In genomic region chr12:66118240-66118891, GRCh38 we compare ENCODE assay signal across 19 cellular contexts. TPM values are rescaled to one million over a fixed set of nuclear protein-coding genes. Genes with fewer than 3 reads are reported as not detected.
A peak's percentile ranks its signal among the peaks of the same experiment; 100 is the strongest.
DNase-seq lines count a peak whose midpoint lies in the region; ATAC-seq and TF ChIP-seq lines count a peak whose summit lies in the region.
"Had no signal": no experiment of that assay in that cellular context is flagged by ENCODE, and none has a peak within 500 bp of the region (broad histone marks: within the 10 kb centered on the region; RNA-seq: fewer than 3 reads in every experiment).

No MANE protein-coding gene starts in this region.

- H3K4me1 ChIP-seq in RWPE2 (ENCODE audit: insufficient read depth, poor library complexity, severe bottlenecking): no peaks in the 10 kb centered on the region
- H3K4me1 ChIP-seq: lower lobe of right lung, right atrium auricular region had no signal

- peaks cover 14% of the 10 kb centered on the region for H3K36me3 ChIP-seq in RWPE2 (ENCODE audit: low read depth)

- no peaks in the 10 kb centered on the region for H3K27me3 ChIP-seq in RWPE2 (ENCODE audit: insufficient read depth, poor library complexity, severe bottlenecking)
- H3K27me3 ChIP-seq: neutrophil, right atrium auricular region had no signal

- H3K27ac ChIP-seq in RWPE2 (ENCODE audit: poor library complexity, severe bottlenecking): no peak overlapping the region
- H3K27ac ChIP-seq: lower lobe of right lung, neutrophil, right atrium auricular region had no signal

- no peaks in the 10 kb centered on the region for H3K9me3 Mint-ChIP-seq in activated naive CD4-positive, alpha-beta T cell treated with anti-CD3 and anti-CD28 coated beads, Interleukin-2, amount 50 U/mL, for 72 hours
- H3K9me3 Mint-ChIP-seq in naive thymus-derived CD8-positive, alpha-beta T cell: no peaks in the 10 kb centered on the region
- H3K9me3 Mint-ChIP-seq: activated naive CD4-positive, alpha-beta T cell treated with anti-CD3 and anti-CD28 coated beads, Interleukin-2, amount 50 U/mL, for 24 hours had no signal

- DNase-seq in activated naive CD4-positive, alpha-beta T cell treated with anti-CD3 and anti-CD28 coated beads, Interleukin-2, amount 50 U/mL, for 72 hours (ENCODE audit: low spot score in 2 of 2): no peak
- DNase-seq in activated naive CD4-positive, alpha-beta T cell (lab: John Stamatoyannopoulos, UW): no peak
- DNase-seq in RWPE2 (ENCODE audit: low spot score) (no peak), kidney tubule cell (ENCODE audit: low spot score) (peak; percentile 74), NCI-H82 treated with DMSO at 0.1 percent for 48 hours (lab: John Stamatoyannopoulos, UW; ENCODE audit: unreplicated experiment) (no peak)
- DNase-seq in effector CD4-positive, alpha-beta T cell: no peak
- DNase-seq in naive thymus-derived CD8-positive, alpha-beta T cell: no peak
- DNase-seq: activated CD4-positive, alpha-beta T cell treated with anti-CD3 and anti-CD28 coated beads, Interleukin-2, amount 50 U/mL, for 4 hours; activated T-cell treated with anti-CD3 and anti-CD28 coated beads, Interleukin-2, amount 50 U/mL, for 1 hour; GOT3; lower lobe of right lung; NCI-H1048; NCI-H2081; NCI-H510A treated with DMSO at 0.1 percent for 48 hours; Right ventricle myocardium superior had no signal

- H3K27ac Mint-ChIP-seq in activated naive CD4-positive, alpha-beta T cell treated with anti-CD3 and anti-CD28 coated beads, Interleukin-2, amount 50 U/mL, for 72 hours: no peak overlapping the region
- H3K27ac Mint-ChIP-seq in naive thymus-derived CD8-positive, alpha-beta T cell: no peak overlapping the region
- H3K27ac Mint-ChIP-seq: activated naive CD4-positive, alpha-beta T cell treated with anti-CD3 and anti-CD28 coated beads, Interleukin-2, amount 50 U/mL, for 24 hours had no signal

- H3K4me3 ChIP-seq in RWPE2 (ENCODE audit: severe bottlenecking): no peak overlapping the region
- H3K4me3 ChIP-seq: lower lobe of right lung, right atrium auricular region had no signal

- H3K36me3 Mint-ChIP-seq in activated naive CD4-positive, alpha-beta T cell treated with anti-CD3 and anti-CD28 coated beads, Interleukin-2, amount 50 U/mL, for 72 hours: no peaks in the 10 kb centered on the region
- peaks cover 0 to 40% (median 22%) of the 10 kb centered on the region in 3 donors for H3K36me3 Mint-ChIP-seq in naive thymus-derived CD8-positive, alpha-beta T cell

- no peaks in the 10 kb centered on the region for H3K9me3 ChIP-seq in RWPE2 (ENCODE audit: severe bottlenecking)
- H3K9me3 ChIP-seq: lower lobe of right lung, neutrophil, right atrium auricular region had no signal

- POLR2A ChIA-PET in naive thymus-derived CD8-positive, alpha-beta T cell (lab: Charles Lee): no interaction called here

- TF ChIP-seq CTCF in RWPE2 (IDR thresholded peaks at IDR 0.05; ENCODE audit: poor library complexity, severe bottlenecking): no peak

- peak; percentile 44 to 73 for ATAC-seq in activated naive CD4-positive, alpha-beta T cell treated with anti-CD3 and anti-CD28 coated beads, Interleukin-2, amount 50 U/mL, for 72 hours
- peak; percentile 70 for ATAC-seq in HG02981 (IDR thresholded peaks at IDR 0.05; ENCODE audit: unreplicated experiment)
- ATAC-seq in RWPE2 (ENCODE audit: low read depth): peak; percentile 71; the same call in 2 of the 3 replicates
- no peak for ATAC-seq in naive thymus-derived CD8-positive, alpha-beta T cell
- ATAC-seq: lower lobe of right lung had no signal

- H3K4me1 Mint-ChIP-seq in naive thymus-derived CD8-positive, alpha-beta T cell: peaks cover 8 to 12% (median 10%) of the 10 kb centered on the region in 4 donors

- no peak overlapping the region for H3K4me3 Mint-ChIP-seq in naive thymus-derived CD8-positive, alpha-beta T cell
- H3K4me3 Mint-ChIP-seq: activated naive CD4-positive, alpha-beta T cell treated with anti-CD3 and anti-CD28 coated beads, Interleukin-2, amount 50 U/mL, for 24 hours had no signal

- no peaks in the 10 kb centered on the region for H3K27me3 Mint-ChIP-seq in naive thymus-derived CD8-positive, alpha-beta T cell
- H3K27me3 Mint-ChIP-seq: activated naive CD4-positive, alpha-beta T cell treated with anti-CD3 and anti-CD28 coated beads, Interleukin-2, amount 50 U/mL, for 24 hours had no signal

RNA-seq across cellular contexts. Expression of gene LLPH, which starts 12.2 kb away (rescaled TPM):
- 10 to 100 TPM; 26.4 to 27.2 TPM for total RNA-seq in activated naive CD4-positive, alpha-beta T cell treated with anti-CD3 and anti-CD28 coated beads, Interleukin-2, amount 50 U/mL, for 72 hours
- total RNA-seq in naive thymus-derived CD8-positive, alpha-beta T cell: 10 to 100 TPM; 26.2 to 32.4 TPM
- polyA plus RNA-seq in naive thymus-derived CD8-positive, alpha-beta T cell: 10 to 100 TPM; 29.3 to 38.8 (median 31.2) TPM

RNA-seq across cellular contexts. Expression of gene TMBIM4, which starts 51.4 kb away (rescaled TPM):
- total RNA-seq in activated naive CD4-positive, alpha-beta T cell treated with anti-CD3 and anti-CD28 coated beads, Interleukin-2, amount 50 U/mL, for 72 hours: 10 to 100 TPM; 26.5 to 43.5 TPM
- total RNA-seq in naive thymus-derived CD8-positive, alpha-beta T cell: 10 to 100 TPM; 88.2 to 94.4 TPM
- polyA plus RNA-seq in naive thymus-derived CD8-positive, alpha-beta T cell: 100 to 1,000 TPM; 241 to 335 (median 328) TPM

Comparison
In these comparisons a context has a peak if more than half of its experiments do, and no peak if none do; other contexts are left out.
1. ATAC-seq: peak in activated naive CD4-positive, alpha-beta T cell treated with anti-CD3 and anti-CD28 coated beads, Interleukin-2, amount 50 U/mL, for 72 hours (2 of 2), HG02981 (single experiment) and RWPE2 (single experiment); none in naive thymus-derived CD8-positive, alpha-beta T cell (0 of 2).